ENCODE assay signal across 16 cellular contexts in genomic region chr11:8309862-8310261, GRCh38. TPM values are rescaled to one million over a fixed set of nuclear protein-coding genes. Genes with fewer than 3 reads are reported as not detected.
DNase-seq lines count a peak whose midpoint lies in the region; ATAC-seq, FAIRE-seq and TF ChIP-seq lines count a peak whose summit lies in the region.
"Had no signal": no experiment of that assay in that cellular context is flagged by ENCODE, and none has a peak within 500 bp of the region (broad histone marks: within the 10 kb centered on the region; RNA-seq: fewer than 3 reads in every experiment).

No MANE protein-coding gene starts in this region.

- no peak overlapping the region for H2AFZ ChIP-seq in OCI-LY7 (ENCODE audit: low read length)

- intact Hi-C loops in CD14-positive monocyte (cut with micrococcal nuclease) (no loop called here), OCI-LY7 (cut with micrococcal nuclease; ENCODE audit: unreplicated experiment) (no loop called here)

- no peaks in the 10 kb centered on the region for H3K9me2 ChIP-seq in OCI-LY7 (ENCODE audit: insufficient read depth, low read length)

- no peak for ATAC-seq in GM21367 (IDR thresholded peaks at IDR 0.05; ENCODE audit: unreplicated experiment)
- ATAC-seq in GM19455 (IDR thresholded peaks at IDR 0.05; ENCODE audit: unreplicated experiment) = no peak
- ATAC-seq: mucosa of descending colon had no signal

- H4K20me1 ChIP-seq in OCI-LY7 (ENCODE audit: insufficient read depth, low read length) = no peaks in the 10 kb centered on the region

- no peaks in the 10 kb centered on the region for H3K9me3 ChIP-seq in OCI-LY7 (ENCODE audit: low read length)

- no peaks in the 10 kb centered on the region for H3K36me3 ChIP-seq in OCI-LY7 (ENCODE audit: insufficient read depth, low read length)
- H3K36me3 ChIP-seq: transverse colon had no signal

- CTCF ChIA-PET in OCI-LY7 (lab: Charles Lee; ENCODE audit: unreplicated experiment) = no interaction called here

- POLR2A ChIA-PET in OCI-LY7 (lab: Charles Lee) = interaction anchor here (0.7 kb wide), 1 partner anchor 143 kb away, joined by 3 read pairs; no protein-coding TSS in a partner anchor

- H3K9me3 Mint-ChIP-seq in CD14-positive monocyte = peaks cover 0 to 8% (median 1%) of the 10 kb centered on the region in 7 donors

- no peak overlapping the region for H3K4me3 Mint-ChIP-seq in CD14-positive monocyte

- H3K4me2 ChIP-seq in OCI-LY7 (ENCODE audit: low read length) = no peak overlapping the region
- H3K4me2 ChIP-seq: KMS-11 had no signal

- FAIRE-seq in GM12892 (lab: Jason Lieb, UNC) = peak; percentile 44

- no peak overlapping the region for H3K4me3 ChIP-seq in OCI-LY7 (ENCODE audit: low read depth, low read length, poor library complexity, severe bottlenecking)
- H3K4me3 ChIP-seq: dorsolateral prefrontal cortex, mucosa of descending colon, transverse colon had no signal

- H3K36me3 Mint-ChIP-seq in CD14-positive monocyte = no peaks in the 10 kb centered on the region

- no peak overlapping the region for H3K27ac ChIP-seq in OCI-LY7 (ENCODE audit: low read depth, low read length, poor library complexity, severe bottlenecking)
- H3K27ac ChIP-seq: C4-2B, dorsolateral prefrontal cortex, KMS-11, transverse colon had no signal

- no peak for TF ChIP-seq POLR2A in GM12892 (IDR thresholded peaks at IDR 0.05; ENCODE audit: low read depth, low read length)

- peak overlapping the region in 1 of 7 donors; percentile 40 for H3K27ac Mint-ChIP-seq in CD14-positive monocyte

- H3K27me3 Mint-ChIP-seq in CD14-positive monocyte (ENCODE audit: low read depth in 3 of 3) = peaks cover 1 to 8% (median 4%) of the 10 kb centered on the region in 3 donors

- DNase-seq in CD14-positive monocyte (ENCODE audit: low spot score) (peak; percentile 42), GM12892 (ENCODE audit: insufficient read length) (no peak), OCI-LY7 (ENCODE audit: low spot score) (no peak), islet precursor cell (peak; percentile 73), NCI-H226 (no peak), NOMO-1 treated with dmso at 0.1 percent for 144 hours (lab: John Stamatoyannopoulos, UW; ENCODE audit: unreplicated experiment) (no peak)
- DNase-seq: glutamatergic neuron, mucosa of descending colon, transverse colon had no signal

- no peaks in the 10 kb centered on the region for H3K4me1 Mint-ChIP-seq in CD14-positive monocyte

- H3K4me1 ChIP-seq in OCI-LY7 (ENCODE audit: insufficient read depth, low read length, poor library complexity, severe bottlenecking) = no peaks in the 10 kb centered on the region
- H3K4me1 ChIP-seq: transverse colon had no signal

- TF ChIP-seq CTCF in CD14-positive monocyte (IDR thresholded peaks at IDR 0.05) (no peak), OCI-LY7 (conservative IDR thresholded peaks at IDR 0.05; ENCODE audit: low read length) (0 out of 2 replicates have a peak, but pooled peaks have one; percentile 14)

- BruUV-seq in OCI-LY7 (replicated peaks; lab: Mats Ljungman, UMichigan) = no TSS peak

- H3K79me2 ChIP-seq in OCI-LY7 (ENCODE audit: insufficient read depth, low read depth, low read length) = no peaks in the 10 kb centered on the region

RNA-seq across cellular contexts. Expression of gene LMO1, which starts 46.2 kb away (rescaled TPM):
- polyA plus RNA-seq in CD14-positive monocyte = not detected
- polyA plus RNA-seq in GM12892 (2012; ENCODE audit: missing spikeins) = not detected
- total RNA-seq in OCI-LY7 (2014; rRNA removed; shearing (Covaris generic)) = not detected in 2 replicates
- total RNA-seq in OCI-LY7 (2022) = not detected in 2 replicates
- total RNA-seq: skeletal muscle tissue; T-helper 2 cell treated with Interferon-gamma antibody and Interleukin-4, amounts not matched to agents 100 ng/mL and 5 ng/mL, for 36 hours; transverse colon had no signal

Comparison
In these comparisons a context has a peak if more than half of its experiments do, and no peak if none do; other contexts are left out.
1. DNase-seq: peak in CD14-positive monocyte (single experiment) and islet precursor cell (single experiment); none in GM12892 (single experiment), OCI-LY7 (single experiment), NCI-H226 (single experiment) and NOMO-1 treated with dmso at 0.1 percent for 144 hours (single experiment).